In the genomic region with DNA sequence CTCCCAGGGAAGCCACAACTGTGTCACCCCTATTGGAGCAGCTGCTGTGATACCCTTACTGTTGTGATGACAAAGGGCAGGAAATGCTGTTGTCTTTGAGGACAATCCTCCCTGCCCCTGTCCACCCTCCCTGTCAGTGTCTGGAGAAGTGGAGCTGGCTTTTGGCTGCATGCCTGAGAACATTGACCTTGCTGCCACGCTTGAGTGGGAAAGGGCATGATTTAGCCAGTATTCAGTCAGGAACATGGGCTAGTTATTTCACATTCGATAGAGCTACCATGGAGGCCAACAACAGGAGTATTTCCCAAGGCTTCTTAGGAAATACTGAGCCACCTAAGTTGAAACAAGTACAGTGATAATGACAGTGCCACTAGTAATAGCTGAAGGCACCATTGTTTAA, we compare ENCODE assay signal across 20 cellular contexts. TPM values are rescaled to one million over a fixed set of nuclear protein-coding genes. Genes with fewer than 3 reads are reported as not detected.
A peak's percentile ranks its signal among the peaks of the same experiment; 100 is the strongest.
DNase-seq lines count a peak whose midpoint lies in the region; ATAC-seq and TF ChIP-seq lines count a peak whose summit lies in the region.
"Had no signal": no experiment of that assay in that cellular context is flagged by ENCODE, and none has a peak within 500 bp of the region (broad histone marks: within the 10 kb centered on the region; RNA-seq: fewer than 3 reads in every experiment).

No MANE protein-coding gene starts in this region.

- H3K4me3 ChIP-seq in thyroid gland (replicated peaks in 1 of 3) (no peak overlapping the region), colonic mucosa (no peak overlapping the region)
- H3K4me3 ChIP-seq: BLaER1, upper lobe of right lung had no signal

- TF ChIP-seq CTCF in thyroid gland (IDR thresholded peaks at IDR 0.05) (no peak), colonic mucosa (IDR thresholded peaks at IDR 0.05) (no peak)

- 20 to 21% methylated on average over 2 of the region's 2 CpGs for WGBS in thyroid gland, 2 donors

- H3K36me3 ChIP-seq in thyroid gland (no peaks in the 10 kb centered on the region), colonic mucosa (no peaks in the 10 kb centered on the region)
- H3K36me3 ChIP-seq: BLaER1, neutrophil, upper lobe of right lung had no signal

- H3K9me3 ChIP-seq in thyroid gland, result no peaks in the 10 kb centered on the region
- H3K9me3 ChIP-seq in colonic mucosa, result no peaks in the 10 kb centered on the region
- H3K9me3 ChIP-seq: BLaER1, neutrophil, upper lobe of right lung had no signal

- H3K27ac ChIP-seq in thyroid gland (no peak overlapping the region), colonic mucosa (no peak overlapping the region)
- H3K27ac ChIP-seq: BLaER1, neutrophil, upper lobe of right lung had no signal

- TF ChIP-seq POLR2A in thyroid gland (IDR thresholded peaks at IDR 0.05), result no peak

- peak; percentile 8 for DNase-seq in NCI-H510A treated with DMSO at 0.1 percent for 48 hours (lab: John Stamatoyannopoulos, UW)
- no peak for DNase-seq in NCI-H510A (lab: John Stamatoyannopoulos, UW)
- peak; percentile 14 for DNase-seq in NCI-H2196 treated with DMSO at 0.1 percent for 48 hours (lab: John Stamatoyannopoulos, UW; ENCODE audit: unreplicated experiment)
- peak; percentile 35 for DNase-seq in cerebellar cortex (ENCODE audit: low spot score)
- peak; percentile 78 to 84 for DNase-seq in thyroid gland
- DNase-seq in colonic mucosa, result no peak
- DNase-seq: activated CD4-positive, alpha-beta T cell treated with anti-CD3 and anti-CD28 coated beads, Interleukin-2, amount 50 U/mL, for 1 hour; activated gamma-delta T cell; cortex of kidney; GDM1; NCI-H1694; OCI-M1; upper lobe of right lung had no signal

- H3K4me1 ChIP-seq in thyroid gland (peaks cover 10 to 15% of the 10 kb centered on the region in 2 donors), colonic mucosa (no peaks in the 10 kb centered on the region)
- H3K4me1 ChIP-seq: BLaER1 had no signal

- no peak overlapping the region for H3K9ac ChIP-seq in colonic mucosa (ENCODE audit: low read depth in 2 of 2, low read length in 2 of 2)
- H3K9ac ChIP-seq: BLaER1 had no signal

- intact Hi-C loops in thyroid gland (cut with DNase I) (loop anchor here (5.0 kb wide), 1 partner anchor 688 kb away; no protein-coding TSS in a partner anchor), colonic mucosa (cut with DNase I) (loop anchor here (5.0 kb wide), 2 partner anchors 693 to 848 kb away; no protein-coding TSS in a partner anchor)

- ATAC-seq in HG03025 (IDR thresholded peaks at IDR 0.05; ENCODE audit: low FRiP score, unreplicated experiment), result no peak
- no peak for ATAC-seq in HG03159 (IDR thresholded peaks at IDR 0.05; ENCODE audit: unreplicated experiment)
- ATAC-seq: upper lobe of right lung had no signal

- no peaks in the 10 kb centered on the region for H3K27me3 ChIP-seq in thyroid gland
- H3K27me3 ChIP-seq in colonic mucosa, result no peaks in the 10 kb centered on the region
- H3K27me3 ChIP-seq: BLaER1, neutrophil, upper lobe of right lung had no signal

RNA-seq across cellular contexts. Expression of gene MYRFL, which starts 59.4 kb away (rescaled TPM):
- total RNA-seq in thyroid gland (under 1 TPM in 1 of 4 donors, not detected in 3; 0.40 TPM), colonic mucosa (under 1 TPM; 0.37 to 0.45 TPM)
- total RNA-seq: A172, MCF 10A, NCI-H460, upper lobe of right lung had no signal

Comparison
In these comparisons a context has a peak if more than half of its experiments do, and no peak if none do; other contexts are left out.
1. DNase-seq: peak in NCI-H510A treated with DMSO at 0.1 percent for 48 hours (single experiment), NCI-H2196 treated with DMSO at 0.1 percent for 48 hours (single experiment), cerebellar cortex (single experiment) and thyroid gland (2 of 2); none in NCI-H510A (single experiment) and colonic mucosa (single experiment).